20 cellular contexts compared by ENCODE assay signal in the genomic region with DNA sequence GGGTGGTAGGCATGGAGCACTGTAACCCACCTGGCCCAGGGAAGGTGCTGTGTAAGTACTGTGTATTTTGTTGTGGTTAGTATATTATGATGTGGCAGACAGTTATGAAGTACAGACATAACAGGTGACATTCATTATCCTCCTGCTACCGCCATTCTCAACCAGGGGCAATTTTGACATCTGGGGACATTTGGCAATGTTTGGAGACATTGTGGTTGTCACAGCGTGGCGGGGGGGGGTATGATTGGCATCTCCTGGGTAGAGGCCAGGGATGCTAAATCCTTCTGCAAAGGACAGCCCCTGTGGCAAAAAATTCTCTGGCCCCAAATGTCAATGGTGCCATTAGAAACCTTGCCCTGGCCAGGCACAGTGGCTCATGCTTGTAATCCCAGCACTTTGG. TPM values are rescaled to one million over a fixed set of nuclear protein-coding genes. Genes with fewer than 3 reads are reported as not detected.
DNase-seq lines count a peak whose midpoint lies in the region; ATAC-seq and TF ChIP-seq lines count a peak whose summit lies in the region.
"Had no signal": no experiment of that assay in that cellular context is flagged by ENCODE, and none has a peak within 500 bp of the region (broad histone marks: within the 10 kb centered on the region; RNA-seq: fewer than 3 reads in every experiment).

No MANE protein-coding gene starts in this region.

- H2AFZ ChIP-seq in neural progenitor cell (replicated peaks), result no peak overlapping the region

- no peak for ATAC-seq in activated naive CD8-positive, alpha-beta T cell treated with anti-CD3 and anti-CD28 coated beads, Interleukin-2, amount 50 U/mL, for 24 hours
- ATAC-seq in gastrocnemius medialis, result no peak
- ATAC-seq: HepG2 had no signal

- 0 out of 2 replicates have a peak overlapping the region, but pooled peaks have one; percentile 73 for H3K27ac ChIP-seq in SJSA1
- no peak overlapping the region for H3K27ac ChIP-seq in neural progenitor cell
- H3K27ac ChIP-seq in gastrocnemius medialis, result no peak overlapping the region
- H3K27ac ChIP-seq: RWPE1 had no signal

- H3K9me3 Mint-ChIP-seq in activated naive CD8-positive, alpha-beta T cell treated with anti-CD3 and anti-CD28 coated beads, Interleukin-2, amount 50 U/mL, for 24 hours, result no peaks in the 10 kb centered on the region
- no peaks in the 10 kb centered on the region for H3K9me3 Mint-ChIP-seq in activated naive CD8-positive, alpha-beta T cell treated with anti-CD3 and anti-CD28 coated beads for 36 hours
- H3K9me3 Mint-ChIP-seq in neural progenitor cell, result no peaks in the 10 kb centered on the region

- peaks cover 3% of the 10 kb centered on the region for H3K36me3 Mint-ChIP-seq in activated naive CD8-positive, alpha-beta T cell treated with anti-CD3 and anti-CD28 coated beads, Interleukin-2, amount 50 U/mL, for 24 hours (ENCODE audit: low read depth)
- H3K36me3 Mint-ChIP-seq in activated naive CD8-positive, alpha-beta T cell treated with anti-CD3 and anti-CD28 coated beads for 36 hours, result no peaks in the 10 kb centered on the region
- peaks cover 19% of the 10 kb centered on the region for H3K36me3 Mint-ChIP-seq in neural progenitor cell

- H3K27me3 ChIP-seq in SJSA1 (replicated peaks) (no peaks in the 10 kb centered on the region), neural progenitor cell (no peaks in the 10 kb centered on the region), gastrocnemius medialis (no peaks in the 10 kb centered on the region)

- intact Hi-C loops in gastrocnemius medialis (cut with DNase I; ENCODE audit: low total_unique reads), result no loop called here

- no peaks in the 10 kb centered on the region for H3K27me3 Mint-ChIP-seq in activated naive CD8-positive, alpha-beta T cell treated with anti-CD3 and anti-CD28 coated beads, Interleukin-2, amount 50 U/mL, for 24 hours
- H3K27me3 Mint-ChIP-seq in activated naive CD8-positive, alpha-beta T cell treated with anti-CD3 and anti-CD28 coated beads for 36 hours, result no peaks in the 10 kb centered on the region
- no peaks in the 10 kb centered on the region for H3K27me3 Mint-ChIP-seq in neural progenitor cell (ENCODE audit: insufficient read depth, low read depth)

- no peaks in the 10 kb centered on the region for H3F3A ChIP-seq in neural progenitor cell (ENCODE audit: low read depth)

- no peak overlapping the region for H3K4me2 ChIP-seq in neural progenitor cell

- DNase-seq in activated naive CD8-positive, alpha-beta T cell treated with anti-CD3 and anti-CD28 coated beads, Interleukin-2, amount 50 U/mL, for 24 hours, result no peak
- DNase-seq in activated naive CD8-positive, alpha-beta T cell treated with anti-CD3 and anti-CD28 coated beads for 36 hours, result no peak
- DNase-seq in SJSA1 (ENCODE audit: low read depth in 1 of 2, low spot score in 2 of 2), result no peak
- no peak for DNase-seq in neural progenitor cell (ENCODE audit: low spot score)
- no peak for DNase-seq in GM20000 (ENCODE audit: low spot score)
- no peak for DNase-seq in midbrain (lab: John Stamatoyannopoulos, UW)
- no peak for DNase-seq in gastrocnemius medialis
- DNase-seq: AML-193, DMS53, GDM1, KG1, NCI-H1092 treated with DMSO at 0.1 percent for 48 hours, NCI-H1436 treated with DMSO at 0.1 percent for 48 hours, NCI-H1930, NCI-H226, NCI-H510A treated with DMSO at 0.1 percent for 48 hours, NCI-H748 treated with DMSO at 0.1 percent for 48 hours, SHP77 treated with DMSO at 0.1 percent for 48 hours had no signal

- in situ Hi-C loops in gastrocnemius medialis (cut with MboI; ENCODE audit: low sequenced_read_pairs in 4 of 4), result loop anchor here in 3 of 4 donors (10.0 to 25.0 kb wide), 2 partner anchors 485 to 487 kb away; partner anchors contain the start of gene SH3PXD2B (in 2 of the 3)

- TF ChIP-seq POLR2A in gastrocnemius medialis (IDR thresholded peaks at IDR 0.05), result no peak

- H3K4me3 Mint-ChIP-seq in activated naive CD8-positive, alpha-beta T cell treated with anti-CD3 and anti-CD28 coated beads, Interleukin-2, amount 50 U/mL, for 24 hours, result no peak overlapping the region
- H3K4me3 Mint-ChIP-seq in activated naive CD8-positive, alpha-beta T cell treated with anti-CD3 and anti-CD28 coated beads for 36 hours, result no peak overlapping the region
- no peak overlapping the region for H3K4me3 Mint-ChIP-seq in neural progenitor cell

- H3K4me1 Mint-ChIP-seq in activated naive CD8-positive, alpha-beta T cell treated with anti-CD3 and anti-CD28 coated beads, Interleukin-2, amount 50 U/mL, for 24 hours, result no peaks in the 10 kb centered on the region
- H3K4me1 Mint-ChIP-seq in activated naive CD8-positive, alpha-beta T cell treated with anti-CD3 and anti-CD28 coated beads for 36 hours, result no peaks in the 10 kb centered on the region
- H3K4me1 Mint-ChIP-seq in neural progenitor cell, result no peaks in the 10 kb centered on the region

- no peaks in the 10 kb centered on the region for H3K79me2 ChIP-seq in neural progenitor cell (ENCODE audit: low read depth)

- H3K36me3 ChIP-seq in SJSA1, result peaks cover 53% of the 10 kb centered on the region
- H3K36me3 ChIP-seq in neural progenitor cell, result no peaks in the 10 kb centered on the region
- no peaks in the 10 kb centered on the region for H3K36me3 ChIP-seq in gastrocnemius medialis

- H3K4me3 ChIP-seq in SJSA1, result no peak overlapping the region
- no peak overlapping the region for H3K4me3 ChIP-seq in neural progenitor cell
- H3K4me3 ChIP-seq in gastrocnemius medialis, result no peak overlapping the region

- H3K9me3 ChIP-seq in SJSA1 (replicated peaks) (no peaks in the 10 kb centered on the region), neural progenitor cell (ENCODE audit: low read depth) (no peaks in the 10 kb centered on the region), gastrocnemius medialis (no peaks in the 10 kb centered on the region)

- H3K27ac Mint-ChIP-seq in activated naive CD8-positive, alpha-beta T cell treated with anti-CD3 and anti-CD28 coated beads, Interleukin-2, amount 50 U/mL, for 24 hours, result peak overlapping the region; percentile 41
- no peak overlapping the region for H3K27ac Mint-ChIP-seq in activated naive CD8-positive, alpha-beta T cell treated with anti-CD3 and anti-CD28 coated beads for 36 hours
- peak overlapping the region; percentile 32 for H3K27ac Mint-ChIP-seq in neural progenitor cell

- H4K20me1 ChIP-seq in neural progenitor cell (ENCODE audit: low read depth), result no peaks in the 10 kb centered on the region

- no peak overlapping the region for H3K9ac ChIP-seq in neural progenitor cell

- peaks cover 90% of the 10 kb centered on the region for H3K4me1 ChIP-seq in SJSA1 (replicated peaks)
- no peaks in the 10 kb centered on the region for H3K4me1 ChIP-seq in neural progenitor cell
- no peaks in the 10 kb centered on the region for H3K4me1 ChIP-seq in gastrocnemius medialis

- TF ChIP-seq CTCF in neural progenitor cell (IDR thresholded peaks at IDR 0.05) (no peak), GM20000 (IDR thresholded peaks at IDR 0.05; ENCODE audit: extremely low read depth, missing control alignments) (no peak), gastrocnemius medialis (IDR thresholded peaks at IDR 0.05 in 4 of 5, conservative IDR thresholded peaks at IDR 0.05 in 1 of 5) (no peak)

RNA-seq across cellular contexts. Expression of gene RPL26L1, which starts 9.8 kb away (rescaled TPM):
- 100 to 1,000 TPM in 1 of 2 experiments, 10 to 100 TPM in 1; 96.4 to 101 TPM for total RNA-seq in activated naive CD8-positive, alpha-beta T cell treated with anti-CD3 and anti-CD28 coated beads for 36 hours
- total RNA-seq in SJSA1 (2014; rRNA removed; shearing (Covaris generic)), result 167 and 184 TPM in 2 replicates
- total RNA-seq in neural progenitor cell (ENCODE audit: low replicate concordance), result 55.7 and 99.3 TPM in 2 replicates
- total RNA-seq in gastrocnemius medialis, result 10 to 100 TPM; 24.8 to 50.4 (median 41.5) TPM

RNA-seq across cellular contexts. Expression of gene ATP6V0E1, which starts 34.1 kb away (rescaled TPM):
- 100 to 1,000 TPM; 118 to 121 TPM for total RNA-seq in activated naive CD8-positive, alpha-beta T cell treated with anti-CD3 and anti-CD28 coated beads for 36 hours
- total RNA-seq in SJSA1 (2014; rRNA removed; shearing (Covaris generic)), result 286 and 291 TPM in 2 replicates
- total RNA-seq in neural progenitor cell (ENCODE audit: low replicate concordance) (43.7 and 72.4 TPM in 2 replicates), gastrocnemius medialis (100 to 1,000 TPM; 101 to 183 (median 164) TPM)
